ENCODE assay signal across 15 cellular contexts in genomic region chr1:11985851-11986250, GRCh38. TPM values are rescaled to one million over a fixed set of nuclear protein-coding genes. Genes with fewer than 3 reads are reported as not detected.
DNase-seq lines count a peak whose midpoint lies in the region; ATAC-seq and TF ChIP-seq lines count a peak whose summit lies in the region.
"Had no signal": no experiment of that assay in that cellular context is flagged by ENCODE, and none has a peak within 500 bp of the region (broad histone marks: within the 10 kb centered on the region; RNA-seq: fewer than 3 reads in every experiment).

No MANE protein-coding gene starts in this region.

- peak overlapping the region; percentile 39 for H3K27ac Mint-ChIP-seq in CD4-positive, alpha-beta T cell
- H3K27ac Mint-ChIP-seq in endodermal cell, result no peak overlapping the region
- H3K27ac Mint-ChIP-seq: mesothelial cell of epicardium had no signal

- H3K4me3 ChIP-seq in cardiac fibroblast (replicated peaks in 1 of 2; ENCODE audit: low read depth in 2 of 2, low read length in 2 of 2) (no peak overlapping the region), endodermal cell (ENCODE audit: low read length) (no peak overlapping the region)
- H3K4me3 ChIP-seq: adrenal gland had no signal

- no peaks in the 10 kb centered on the region for H3K9me3 Mint-ChIP-seq in CD4-positive, alpha-beta T cell
- no peaks in the 10 kb centered on the region for H3K9me3 Mint-ChIP-seq in endodermal cell
- H3K9me3 Mint-ChIP-seq: effector memory CD8-positive, alpha-beta T cell; mesothelial cell of epicardium had no signal

- peaks cover 61% of the 10 kb centered on the region for H3K36me3 Mint-ChIP-seq in CD4-positive, alpha-beta T cell (ENCODE audit: low read depth)
- H3K36me3 Mint-ChIP-seq in endodermal cell (ENCODE audit: low read depth), result peaks cover 60% of the 10 kb centered on the region

- H3K27me3 Mint-ChIP-seq in CD4-positive, alpha-beta T cell, result no peaks in the 10 kb centered on the region
- no peaks in the 10 kb centered on the region for H3K27me3 Mint-ChIP-seq in endodermal cell (ENCODE audit: insufficient read depth)
- H3K27me3 Mint-ChIP-seq: effector memory CD8-positive, alpha-beta T cell had no signal

- POLR2A ChIA-PET in CD4-positive, alpha-beta T cell (lab: Charles Lee), result no interaction called here

- H3K9me3 ChIP-seq in CD4-positive, alpha-beta T cell (ENCODE audit: control insufficient read depth, low read length), result no peaks in the 10 kb centered on the region
- H3K9me3 ChIP-seq in endodermal cell (ENCODE audit: control insufficient read depth, low read length), result no peaks in the 10 kb centered on the region
- H3K9me3 ChIP-seq: adrenal gland had no signal

- in situ Hi-C loops in KBM-7 (cut with MboI; ENCODE audit: low pct_unique_long_range_greater_than_20kb, low sequenced_read_pairs), result no loop called here

- ATAC-seq in CD4-positive, alpha-beta T cell (ENCODE audit: poor library complexity), result no peak
- ATAC-seq in GM18858 (IDR thresholded peaks at IDR 0.05; ENCODE audit: unreplicated experiment) (no peak), GM18867 (IDR thresholded peaks at IDR 0.05; ENCODE audit: unreplicated experiment) (no peak), HG03378 (IDR thresholded peaks at IDR 0.05; ENCODE audit: unreplicated experiment) (no peak)
- ATAC-seq: effector memory CD8-positive, alpha-beta T cell had no signal

- H3K36me3 ChIP-seq in endodermal cell (ENCODE audit: control insufficient read depth, insufficient read depth, low read length), result peaks cover 64% of the 10 kb centered on the region

- no peak overlapping the region for H3K9ac ChIP-seq in endodermal cell (ENCODE audit: extremely low read depth, low read length, poor library complexity, severe bottlenecking)

- H3K4me1 Mint-ChIP-seq in CD4-positive, alpha-beta T cell (ENCODE audit: low read depth), result peaks cover 41% of the 10 kb centered on the region
- peaks cover 9% of the 10 kb centered on the region for H3K4me1 Mint-ChIP-seq in endodermal cell

- no peaks in the 10 kb centered on the region for H3K27me3 ChIP-seq in CD4-positive, alpha-beta T cell (ENCODE audit: control insufficient read depth, insufficient read depth, low read length)
- H3K27me3 ChIP-seq in endodermal cell (ENCODE audit: control insufficient read depth, insufficient read depth, low read length, poor library complexity, severe bottlenecking), result no peaks in the 10 kb centered on the region
- H3K27me3 ChIP-seq: adrenal gland had no signal

- CTCF ChIA-PET in CD4-positive, alpha-beta T cell (lab: Charles Lee), result no interaction called here

- TF ChIP-seq CTCF in CD4-positive, alpha-beta T cell (IDR thresholded peaks at IDR 0.05), result no peak
- no peak for TF ChIP-seq CTCF in cardiac fibroblast (IDR thresholded peaks at IDR 0.05; ENCODE audit: low read depth, low read length)
- no peak for TF ChIP-seq CTCF in endodermal cell (conservative IDR thresholded peaks at IDR 0.05)

- no peak for DNase-seq in CD4-positive, alpha-beta T cell
- DNase-seq in KBM-7, result peak; percentile 32
- DNase-seq in cardiac fibroblast (ENCODE audit: low read depth in 2 of 2), result peak; percentile 69 to 84
- peak; percentile 61 for DNase-seq in non-pigmented ciliary epithelial cell (ENCODE audit: low read depth)
- no peak for DNase-seq in endodermal cell
- DNase-seq: activated T-cell treated with anti-CD3 and anti-CD28 coated beads for 4 hours; adrenal gland; Calu3; effector memory CD8-positive, alpha-beta T cell; H7; NCI-H2171 treated with DMSO at 0.1 percent for 48 hours had no signal

- H3K4me1 ChIP-seq in endodermal cell (ENCODE audit: control insufficient read depth, insufficient read depth, low read length), result no peaks in the 10 kb centered on the region

- no peak overlapping the region for H3K27ac ChIP-seq in CD4-positive, alpha-beta T cell (ENCODE audit: low read depth, low read length)
- no peak overlapping the region for H3K27ac ChIP-seq in endodermal cell (ENCODE audit: low read depth, low read length)

- H3K4me3 Mint-ChIP-seq in CD4-positive, alpha-beta T cell, result no peak overlapping the region
- no peak overlapping the region for H3K4me3 Mint-ChIP-seq in endodermal cell
- H3K4me3 Mint-ChIP-seq: effector memory CD8-positive, alpha-beta T cell; mesothelial cell of epicardium had no signal

- WGBS in endodermal cell (ENCODE audit: insufficient coverage in 1 of 2, insufficient read length in 1 of 2), 2 experiments, result 94 to 99% methylated on average over 7 of the region's 7 CpGs

- intact Hi-C loops in CD4-positive, alpha-beta T cell (cut with DNase I, micrococcal nuclease), result no loop called here

RNA-seq across cellular contexts. Expression of gene MFN2, which starts 5.6 kb away (rescaled TPM):
- 10 to 100 TPM; 33.0 to 38.1 TPM for total RNA-seq in CD4-positive, alpha-beta T cell
- total RNA-seq in endodermal cell, result 10 to 100 TPM; 41.7 to 56.3 TPM
- 47.0 TPM for polyA plus RNA-seq in endodermal cell (2013, experiment 1 of 2)
- 43.4 TPM for polyA plus RNA-seq in endodermal cell (2013, experiment 2 of 2)

RNA-seq across cellular contexts. Expression of gene MIIP, which starts 33.4 kb away (rescaled TPM):
- total RNA-seq in CD4-positive, alpha-beta T cell, result 10 to 100 TPM; 21.8 to 23.1 TPM
- 10 to 100 TPM; 66.2 to 72.1 TPM for total RNA-seq in endodermal cell
- 57.6 TPM for polyA plus RNA-seq in endodermal cell (2013, experiment 1 of 2)
- 47.7 TPM for polyA plus RNA-seq in endodermal cell (2013, experiment 2 of 2)

RNA-seq across cellular contexts. Expression of gene PLOD1, which starts 51.3 kb away (rescaled TPM):
- total RNA-seq in CD4-positive, alpha-beta T cell, result 1 to 10 TPM; 1.6 to 1.8 TPM
- total RNA-seq in endodermal cell, result 10 to 100 TPM; 71.5 to 81.8 TPM
- polyA plus RNA-seq in endodermal cell (2013, experiment 1 of 2), result 66.4 TPM
- 62.0 TPM for polyA plus RNA-seq in endodermal cell (2013, experiment 2 of 2)

RNA-seq across cellular contexts. Expression of gene KIAA2013, which starts 59.6 kb away (rescaled TPM):
- 1 to 10 TPM; 7.6 to 8.3 TPM for total RNA-seq in CD4-positive, alpha-beta T cell
- 10 to 100 TPM; 36.2 to 36.7 TPM for total RNA-seq in endodermal cell
- 34.1 TPM for polyA plus RNA-seq in endodermal cell (2013, experiment 1 of 2)
- 32.3 TPM for polyA plus RNA-seq in endodermal cell (2013, experiment 2 of 2)

Comparison
In these comparisons a context has a peak if more than half of its experiments do, and no peak if none do; other contexts are left out.
1. DNase-seq: peak in KBM-7 (single experiment), cardiac fibroblast (2 of 2) and non-pigmented ciliary epithelial cell (single experiment); none in CD4-positive, alpha-beta T cell (0 of 10) and endodermal cell (single experiment).
2. RNA of gene PLOD1, which starts 51.3 kb away (total RNA-seq): 71.5 to 81.8 TPM in endodermal cell; 1.6 to 1.8 TPM in CD4-positive, alpha-beta T cell; every median in the first group is over 10 times any median in the second.